In genomic region chr5:172898513-172899369, GRCh38 we compare ENCODE assay signal across 11 cellular contexts.
DNase-seq lines count a peak whose midpoint lies in the region; ATAC-seq and TF ChIP-seq lines count a peak whose summit lies in the region.
"Had no signal": no experiment of that assay in that cellular context is flagged by ENCODE, and none has a peak within 500 bp of the region (broad histone marks: within the 10 kb centered on the region; RNA-seq: fewer than 3 reads in every experiment).

No MANE protein-coding gene starts in this region.

- H3K27me3 ChIP-seq in right atrium auricular region = no peaks in the 10 kb centered on the region
- H3K27me3 ChIP-seq in foreskin keratinocyte = no peaks in the 10 kb centered on the region
- no peaks in the 10 kb centered on the region for H3K27me3 ChIP-seq in ovary
- H3K27me3 ChIP-seq in uterus = no peaks in the 10 kb centered on the region

- H3K4me1 ChIP-seq in right atrium auricular region (peaks cover 0 to 66% of the 10 kb centered on the region in 2 donors), foreskin keratinocyte (peaks cover 19% of the 10 kb centered on the region), ovary (ENCODE audit: insufficient read depth) (peaks cover 31% of the 10 kb centered on the region), uterus (peaks cover 17 to 25% of the 10 kb centered on the region in 2 donors)

- intact Hi-C loops in Right ventricle myocardium inferior (cut with DNase I) = no loop called here
- intact Hi-C loops in ovary (cut with DNase I) = no loop called here
- intact Hi-C loops in uterus (cut with DNase I; ENCODE audit: low total_unique reads) = no loop called here

- ATAC-seq in Right ventricle myocardium inferior (no peak), foreskin keratinocyte (no peak), HG03108 (IDR thresholded peaks at IDR 0.05; ENCODE audit: unreplicated experiment) (no peak)
- ATAC-seq: activated naive CD8-positive, alpha-beta T cell treated with anti-CD3 and anti-CD28 coated beads, Interleukin-2, amount 50 U/mL, for 24 hours had no signal

- H3K36me3 ChIP-seq in right atrium auricular region = no peaks in the 10 kb centered on the region
- no peaks in the 10 kb centered on the region for H3K36me3 ChIP-seq in ovary
- H3K36me3 ChIP-seq in uterus = no peaks in the 10 kb centered on the region

- no peaks in the 10 kb centered on the region for H3K9me3 ChIP-seq in right atrium auricular region
- H3K9me3 ChIP-seq in ovary = no peaks in the 10 kb centered on the region
- no peaks in the 10 kb centered on the region for H3K9me3 ChIP-seq in uterus

- DNase-seq in right atrium auricular region (ENCODE audit: low spot score) (no peak), Right ventricle myocardium inferior (ENCODE audit: missing footprints) (no peak), foreskin keratinocyte (no peak), ovary (peak in 2 of 5 donors; percentile 28 to 35), uterus (no peak)
- no peak for DNase-seq in activated effector memory CD4-positive, alpha-beta T cell treated with Interleukin-2 at 50 U/mL for 16 hours
- no peak for DNase-seq in activated CD4-positive, CD25-positive, alpha-beta regulatory T cell treated with anti-CD3 and anti-CD28 coated beads, Interleukin-2, amount 50 U/mL, for 72 hours
- DNase-seq: activated CD4-positive, alpha-beta T cell treated with anti-CD3 and anti-CD28 coated beads, Interleukin-2, amount 50 U/mL, for 48 hours; activated naive CD8-positive, alpha-beta T cell treated with anti-CD3 and anti-CD28 coated beads, Interleukin-2, amount 50 U/mL, for 24 hours; SIG-M5 had no signal

- 95 to 97% (median 97%) methylated on average over 10 of the region's 10 CpGs for WGBS in ovary, 3 donors

- no peak for TF ChIP-seq POLR2A in ovary (IDR thresholded peaks at IDR 0.05)
- TF ChIP-seq POLR2A in uterus (IDR thresholded peaks at IDR 0.05) = no peak

- no peak for TF ChIP-seq EP300 in ovary (IDR thresholded peaks at IDR 0.05)

- peak overlapping the region; percentile 85 for H3K27ac ChIP-seq in right atrium auricular region
- H3K27ac ChIP-seq in foreskin keratinocyte = peak overlapping the region; percentile 97
- H3K27ac ChIP-seq in ovary = peak overlapping the region; percentile 38 to 86
- peak overlapping the region; percentile 91 to 93 for H3K27ac ChIP-seq in uterus

- no peak for TF ChIP-seq CTCF in right atrium auricular region (IDR thresholded peaks at IDR 0.05)
- TF ChIP-seq CTCF in foreskin keratinocyte (conservative IDR thresholded peaks at IDR 0.05) = no peak
- no peak for TF ChIP-seq CTCF in ovary (IDR thresholded peaks at IDR 0.05)
- no peak for TF ChIP-seq CTCF in uterus (IDR thresholded peaks at IDR 0.05)

- H3K4me3 ChIP-seq in right atrium auricular region (no peak overlapping the region), ovary (no peak overlapping the region), uterus (no peak overlapping the region)
